In genomic region chr20:33076662-33077398, GRCh38 we compare ENCODE assay signal across 11 cellular contexts. TPM values are rescaled to one million over a fixed set of nuclear protein-coding genes. Genes with fewer than 3 reads are reported as not detected.
DNase-seq lines count a peak whose midpoint lies in the region; ATAC-seq and TF ChIP-seq lines count a peak whose summit lies in the region.
"Had no signal": no experiment of that assay in that cellular context is flagged by ENCODE, and none has a peak within 500 bp of the region (broad histone marks: within the 10 kb centered on the region; RNA-seq: fewer than 3 reads in every experiment).

No MANE protein-coding gene starts in this region.

- H3K27me3 Mint-ChIP-seq in activated CD4-positive, alpha-beta memory T cell treated with anti-CD3 and anti-CD28 coated beads for 36 hours, result no peaks in the 10 kb centered on the region
- H3K27me3 Mint-ChIP-seq in activated CD4-positive, alpha-beta memory T cell treated with anti-CD3 and anti-CD28 coated beads, Interleukin-2, amount 10 ng/mL, durations not matched to agents 7 days and 5 days, result no peaks in the 10 kb centered on the region
- H3K27me3 Mint-ChIP-seq in stimulated activated naive B cell treated with anti-CD40 and anti-IgM and Interleukin-4, amounts not matched to agents 10 μg/mL and 1 μg/mL and 100 μg/mL, for 72 hours, result peaks cover 22 to 24% of the 10 kb centered on the region in 2 donors

- no peak overlapping the region for H3K4me3 Mint-ChIP-seq in activated CD4-positive, alpha-beta memory T cell treated with anti-CD3 and anti-CD28 coated beads for 36 hours
- no peak overlapping the region for H3K4me3 Mint-ChIP-seq in activated CD4-positive, alpha-beta memory T cell treated with anti-CD3 and anti-CD28 coated beads, Interleukin-2, amount 10 ng/mL, durations not matched to agents 7 days and 5 days
- H3K4me3 Mint-ChIP-seq in stimulated activated naive B cell treated with anti-CD40 and anti-IgM and Interleukin-4, amounts not matched to agents 10 μg/mL and 1 μg/mL and 100 μg/mL, for 72 hours, result no peak overlapping the region
- H3K4me3 Mint-ChIP-seq: CD8-positive, alpha-beta T cell had no signal

- POLR2A ChIA-PET in activated CD4-positive, alpha-beta memory T cell treated with anti-CD3 and anti-CD28 coated beads for 36 hours (lab: Charles Lee), result no interaction called here
- POLR2A ChIA-PET in activated CD4-positive, alpha-beta memory T cell treated with anti-CD3 and anti-CD28 coated beads, Interleukin-2, amount 10 ng/mL, durations not matched to agents 7 days and 5 days (lab: Charles Lee), result no interaction called here

- no peak overlapping the region for H3K27ac Mint-ChIP-seq in activated CD4-positive, alpha-beta memory T cell treated with anti-CD3 and anti-CD28 coated beads for 36 hours
- no peak overlapping the region for H3K27ac Mint-ChIP-seq in activated CD4-positive, alpha-beta memory T cell treated with anti-CD3 and anti-CD28 coated beads, Interleukin-2, amount 10 ng/mL, durations not matched to agents 7 days and 5 days
- no peak overlapping the region for H3K27ac Mint-ChIP-seq in stimulated activated naive B cell treated with anti-CD40 and anti-IgM and Interleukin-4, amounts not matched to agents 10 μg/mL and 1 μg/mL and 100 μg/mL, for 72 hours
- H3K27ac Mint-ChIP-seq: CD8-positive, alpha-beta T cell had no signal

- no peaks in the 10 kb centered on the region for H3K36me3 Mint-ChIP-seq in activated CD4-positive, alpha-beta memory T cell treated with anti-CD3 and anti-CD28 coated beads for 36 hours
- H3K36me3 Mint-ChIP-seq in activated CD4-positive, alpha-beta memory T cell treated with anti-CD3 and anti-CD28 coated beads, Interleukin-2, amount 10 ng/mL, durations not matched to agents 7 days and 5 days (ENCODE audit: low read depth), result no peaks in the 10 kb centered on the region
- H3K36me3 Mint-ChIP-seq in stimulated activated naive B cell treated with anti-CD40 and anti-IgM and Interleukin-4, amounts not matched to agents 10 μg/mL and 1 μg/mL and 100 μg/mL, for 72 hours, result no peaks in the 10 kb centered on the region
- H3K36me3 Mint-ChIP-seq: CD8-positive, alpha-beta T cell had no signal

- H3K4me3 ChIP-seq in NB4 (ENCODE audit: low read depth, low read length), result no peak overlapping the region

- peak; percentile 18 for DNase-seq in activated CD4-positive, alpha-beta memory T cell treated with anti-CD3 and anti-CD28 coated beads for 36 hours
- DNase-seq in activated CD4-positive, alpha-beta memory T cell treated with anti-CD3 and anti-CD28 coated beads, Interleukin-2, amount 10 ng/mL, durations not matched to agents 7 days and 5 days, result no peak
- DNase-seq in NB4 (ENCODE audit: low read depth), result peak; percentile 37
- DNase-seq in dermis blood vessel endothelial cell, result peak; percentile 20
- DNase-seq in stimulated activated naive B cell treated with anti-CD40 and anti-IgM and Interleukin-4, amounts not matched to agents 10 μg/mL and 1 μg/mL and 100 μg/mL, for 72 hours, result no peak
- DNase-seq in activated CD4-positive, alpha-beta T cell treated with anti-CD3 and anti-CD28 coated beads, Interleukin-2, amount 50 U/mL, for 4 hours, result no peak
- DNase-seq: CD8-positive, alpha-beta T cell had no signal

- peak; percentile 62 for TF ChIP-seq CTCF in NB4 (IDR thresholded peaks at IDR 0.05; ENCODE audit: low read depth, low read length)

- TF ChIP-seq POLR2A in NB4 (IDR thresholded peaks at IDR 0.05; ENCODE audit: extremely low read depth, insufficient read length) (no peak), GM18505 (IDR thresholded peaks at IDR 0.05; ENCODE audit: borderline replicate concordance, extremely low read depth, insufficient read depth, insufficient read length) (no peak)

- CTCF ChIA-PET in activated CD4-positive, alpha-beta memory T cell treated with anti-CD3 and anti-CD28 coated beads for 36 hours (lab: Charles Lee), result interaction anchor here (0.6 to 1.1 kb wide), 4 partner anchors 20 to 180 kb away, joined by 3 read pairs; partner anchors contain the start of gene SUN5
- CTCF ChIA-PET in activated CD4-positive, alpha-beta memory T cell treated with anti-CD3 and anti-CD28 coated beads, Interleukin-2, amount 10 ng/mL, durations not matched to agents 7 days and 5 days (lab: Charles Lee), result interaction anchor here (0.5 to 1.8 kb wide), 3 partner anchors 175 to 179 kb away, joined by 3 to 8 read pairs (median 3); no protein-coding TSS in a partner anchor

- ATAC-seq in stimulated activated naive B cell treated with anti-CD40 and anti-IgM and Interleukin-4, amounts not matched to agents 10 μg/mL and 1 μg/mL and 100 μg/mL, for 72 hours (replicated peaks), result peak; percentile 63 to 75
- ATAC-seq in GM18505 (IDR thresholded peaks at IDR 0.05; ENCODE audit: unreplicated experiment) (no peak), HG02642 (IDR thresholded peaks at IDR 0.05; ENCODE audit: poor library complexity, unreplicated experiment) (no peak)
- ATAC-seq: CD8-positive, alpha-beta T cell had no signal

- intact Hi-C loops in activated CD4-positive, alpha-beta memory T cell treated with anti-CD3 and anti-CD28 coated beads for 36 hours (cut with micrococcal nuclease), result loop anchor here (5.0 kb wide), 1 partner anchor 175 kb away; no protein-coding TSS in a partner anchor

- H3K4me1 Mint-ChIP-seq in activated CD4-positive, alpha-beta memory T cell treated with anti-CD3 and anti-CD28 coated beads for 36 hours (ENCODE audit: low read depth), result peaks cover 3% of the 10 kb centered on the region
- no peaks in the 10 kb centered on the region for H3K4me1 Mint-ChIP-seq in activated CD4-positive, alpha-beta memory T cell treated with anti-CD3 and anti-CD28 coated beads, Interleukin-2, amount 10 ng/mL, durations not matched to agents 7 days and 5 days
- H3K4me1 Mint-ChIP-seq in stimulated activated naive B cell treated with anti-CD40 and anti-IgM and Interleukin-4, amounts not matched to agents 10 μg/mL and 1 μg/mL and 100 μg/mL, for 72 hours, result no peaks in the 10 kb centered on the region

- no peaks in the 10 kb centered on the region for H3K9me3 Mint-ChIP-seq in activated CD4-positive, alpha-beta memory T cell treated with anti-CD3 and anti-CD28 coated beads for 36 hours
- H3K9me3 Mint-ChIP-seq in activated CD4-positive, alpha-beta memory T cell treated with anti-CD3 and anti-CD28 coated beads, Interleukin-2, amount 10 ng/mL, durations not matched to agents 7 days and 5 days, result no peaks in the 10 kb centered on the region
- H3K9me3 Mint-ChIP-seq in stimulated activated naive B cell treated with anti-CD40 and anti-IgM and Interleukin-4, amounts not matched to agents 10 μg/mL and 1 μg/mL and 100 μg/mL, for 72 hours, result no peaks in the 10 kb centered on the region
- H3K9me3 Mint-ChIP-seq: CD8-positive, alpha-beta T cell had no signal

RNA-seq across cellular contexts. Expression of gene BPIFB4, which starts 2.6 kb away (rescaled TPM):
- not detected for total RNA-seq in activated CD4-positive, alpha-beta memory T cell treated with anti-CD3 and anti-CD28 coated beads for 36 hours
- not detected for total RNA-seq in activated CD4-positive, alpha-beta memory T cell treated with anti-CD3 and anti-CD28 coated beads, Interleukin-2, amount 10 ng/mL, durations not matched to agents 7 days and 5 days
- not detected in 2 replicates for total RNA-seq in dermis blood vessel endothelial cell
- total RNA-seq: astrocyte; CD8-positive, alpha-beta T cell; temporal lobe had no signal

RNA-seq across cellular contexts. Expression of gene BPIFB3, which starts 23.1 kb away (rescaled TPM):
- total RNA-seq in activated CD4-positive, alpha-beta memory T cell treated with anti-CD3 and anti-CD28 coated beads for 36 hours, result not detected
- total RNA-seq in activated CD4-positive, alpha-beta memory T cell treated with anti-CD3 and anti-CD28 coated beads, Interleukin-2, amount 10 ng/mL, durations not matched to agents 7 days and 5 days, result not detected
- not detected in 2 replicates for total RNA-seq in dermis blood vessel endothelial cell
- total RNA-seq: astrocyte; CD8-positive, alpha-beta T cell; temporal lobe had no signal

RNA-seq across cellular contexts. Expression of gene BPIFB6, which starts 45.4 kb away (rescaled TPM):
- total RNA-seq in activated CD4-positive, alpha-beta memory T cell treated with anti-CD3 and anti-CD28 coated beads for 36 hours, result not detected
- not detected for total RNA-seq in activated CD4-positive, alpha-beta memory T cell treated with anti-CD3 and anti-CD28 coated beads, Interleukin-2, amount 10 ng/mL, durations not matched to agents 7 days and 5 days
- not detected in 2 replicates for total RNA-seq in dermis blood vessel endothelial cell
- total RNA-seq: astrocyte; CD8-positive, alpha-beta T cell; temporal lobe had no signal

Comparison
In these comparisons a context has a peak if more than half of its experiments do, and no peak if none do; other contexts are left out.
1. DNase-seq: peak in activated CD4-positive, alpha-beta memory T cell treated with anti-CD3 and anti-CD28 coated beads for 36 hours (single experiment), NB4 (single experiment) and dermis blood vessel endothelial cell (single experiment); none in activated CD4-positive, alpha-beta memory T cell treated with anti-CD3 and anti-CD28 coated beads, Interleukin-2, amount 10 ng/mL, durations not matched to agents 7 days and 5 days (single experiment), stimulated activated naive B cell treated with anti-CD40 and anti-IgM and Interleukin-4, amounts not matched to agents 10 μg/mL and 1 μg/mL and 100 μg/mL, for 72 hours (single experiment) and activated CD4-positive, alpha-beta T cell treated with anti-CD3 and anti-CD28 coated beads, Interleukin-2, amount 50 U/mL, for 4 hours (0 of 2).
2. ATAC-seq: peak in stimulated activated naive B cell treated with anti-CD40 and anti-IgM and Interleukin-4, amounts not matched to agents 10 μg/mL and 1 μg/mL and 100 μg/mL, for 72 hours (2 of 2); none in GM18505 (single experiment) and HG02642 (single experiment).